Comparison of ENCODE assay signal across 9 cellular contexts in genomic region chr10:127293640-127294039, GRCh38.
DNase-seq lines count a peak whose midpoint lies in the region; ATAC-seq and TF ChIP-seq lines count a peak whose summit lies in the region.
"Had no signal": no experiment of that assay in that cellular context is flagged by ENCODE, and none has a peak within 500 bp of the region (broad histone marks: within the 10 kb centered on the region; RNA-seq: fewer than 3 reads in every experiment).

No MANE protein-coding gene starts in this region.

- ATAC-seq in T-cell (replicated peaks in 1 of 4) (peak; percentile 83 to 97 (median 93)), GM18909 (IDR thresholded peaks at IDR 0.05; ENCODE audit: poor library complexity, unreplicated experiment) (no peak), HG03175 (IDR thresholded peaks at IDR 0.05; ENCODE audit: unreplicated experiment) (no peak)

- H3K27me3 Mint-ChIP-seq in T-cell = peaks cover 14 to 19% of the 10 kb centered on the region in 2 donors

- peaks cover 3 to 11% (median 6%) of the 10 kb centered on the region in 3 donors for H3K9me3 Mint-ChIP-seq in T-cell

- peaks cover 0 to 43% (median 0%) of the 10 kb centered on the region in 3 donors for H3K36me3 ChIP-seq in tibial nerve

- peaks cover 0 to 8% (median 1%) of the 10 kb centered on the region in 4 donors for H3K9me3 ChIP-seq in tibial nerve

- peak overlapping the region; percentile 29 to 52 for H3K27ac Mint-ChIP-seq in T-cell

- WGBS in tibial nerve, 2 donors = 83 to 91% methylated on average over 8 of the region's 8 CpGs

- no peak for TF ChIP-seq EP300 in tibial nerve (IDR thresholded peaks at IDR 0.05)

- no peaks in the 10 kb centered on the region for H3K36me3 Mint-ChIP-seq in T-cell

- peak overlapping the region in 2 of 3 donors; percentile 29 to 69 for H3K4me3 Mint-ChIP-seq in T-cell

- no peak overlapping the region for H3K27ac ChIP-seq in tibial nerve

- H3K4me1 ChIP-seq in tibial nerve = no peaks in the 10 kb centered on the region

- DNase-seq in DMS79 (lab: John Stamatoyannopoulos, UW) (peak; percentile 12), T-cell (peak; percentile 17 to 79 (median 56)), cerebellar nuclear complex (lab: John Stamatoyannopoulos, UW) (no peak), tibial nerve (ENCODE audit: low spot score in 2 of 2) (no peak)
- DNase-seq in activated gamma-delta T cell treated with anti-CD3 and anti-CD28 coated beads, Interleukin-2, amount 50 U/mL, for 16 hours (ENCODE audit: low read depth) = peak; percentile 22
- peak; percentile 10 for DNase-seq in stimulated activated CD4-positive, alpha-beta T cell treated with anti-CD3 and anti-CD28 coated beads, Interleukin-2, amount 100 ng/mL, for 4 hours (ENCODE audit: low read depth)
- DNase-seq: NCI-H2171 had no signal

- no peak for TF ChIP-seq CTCF in tibial nerve (IDR thresholded peaks at IDR 0.05)

- CTCF ChIA-PET in T-cell (lab: Charles Lee) = no interaction called here

- no peak for TF ChIP-seq POLR2A in tibial nerve (IDR thresholded peaks at IDR 0.05)

- H3K4me1 Mint-ChIP-seq in T-cell = peaks cover 36 to 48% (median 40%) of the 10 kb centered on the region in 3 donors

- POLR2A ChIA-PET in T-cell (lab: Charles Lee) = interaction anchor here in 1 of 2 donors (0.6 kb wide), 1 partner anchor 78 kb away, joined by 3 read pairs; no protein-coding TSS in a partner anchor

- no peaks in the 10 kb centered on the region for H3K27me3 ChIP-seq in tibial nerve

- H3K4me3 ChIP-seq in tibial nerve = no peak overlapping the region

Comparison
In these comparisons a context has a peak if more than half of its experiments do, and no peak if none do; other contexts are left out.
1. DNase-seq: peak in DMS79 (single experiment), T-cell (34 of 34), activated gamma-delta T cell treated with anti-CD3 and anti-CD28 coated beads, Interleukin-2, amount 50 U/mL, for 16 hours (single experiment) and stimulated activated CD4-positive, alpha-beta T cell treated with anti-CD3 and anti-CD28 coated beads, Interleukin-2, amount 100 ng/mL, for 4 hours (single experiment); none in cerebellar nuclear complex (0 of 2) and tibial nerve (0 of 2).
2. ATAC-seq: peak in T-cell (4 of 4); none in GM18909 (single experiment) and HG03175 (single experiment).